Comparison of ENCODE assay signal across 1 cellular context in genomic region chr1:203835476-203835875, GRCh38.
TF ChIP-seq lines count a peak whose summit lies in the region.

No MANE protein-coding gene starts in this region.

TF ChIP-seq in HCT116, 20 proteins besides CTCF, POLR2A, EP300 and RAD21:
- TF ChIP-seq EZH2 (IDR thresholded peaks at IDR 0.05) (no peak), ELF1 (IDR thresholded peaks at IDR 0.05; ENCODE audit: borderline replicate concordance, low read depth) (no peak), ZFX (IDR thresholded peaks at IDR 0.05) (no peak), POLR2AphosphoS5 (IDR thresholded peaks at IDR 0.05; ENCODE audit: low read depth, low read length) (no peak)
